Comparison of ENCODE assay signal across 8 cellular contexts in the genomic region with DNA sequence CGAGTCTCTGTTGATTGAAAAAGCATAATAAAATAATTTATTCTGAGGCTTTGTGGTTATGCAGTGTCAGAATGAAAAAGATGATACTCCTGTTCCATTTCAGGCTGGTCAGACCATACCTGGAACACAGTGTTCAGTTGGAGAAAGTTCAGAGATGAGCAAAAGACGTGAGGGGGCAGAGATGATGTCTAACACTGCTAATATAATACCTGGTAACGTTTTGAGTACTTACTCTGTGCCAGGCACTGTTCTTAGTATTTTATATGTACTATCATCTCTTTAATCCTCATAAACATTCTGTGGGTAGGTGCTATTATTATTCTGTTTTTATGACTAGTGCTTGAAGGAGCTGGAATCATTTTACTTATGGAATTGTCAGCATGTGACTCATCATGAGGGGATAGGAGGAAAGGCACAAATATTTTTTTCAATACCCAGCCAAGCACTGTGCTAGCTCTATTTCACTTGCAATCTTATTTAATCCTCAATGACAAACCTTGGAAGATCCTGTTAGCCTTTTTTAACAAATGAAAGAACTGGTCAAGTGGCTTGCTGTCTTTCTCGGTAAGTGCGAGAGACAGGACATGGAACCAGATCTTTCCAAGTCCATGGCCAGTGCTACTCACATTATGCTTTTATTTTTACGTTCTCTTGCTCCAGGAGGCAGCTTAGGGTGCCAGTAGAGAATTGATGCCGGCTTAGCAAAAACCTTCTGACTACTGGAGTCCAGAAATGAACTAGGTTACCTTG. TPM values are rescaled to one million over a fixed set of nuclear protein-coding genes. Genes with fewer than 3 reads are reported as not detected.
DNase-seq lines count a peak whose midpoint lies in the region; ATAC-seq and TF ChIP-seq lines count a peak whose summit lies in the region.

No MANE protein-coding gene starts in this region.

- peaks cover 80% of the 10 kb centered on the region for H3K79me2 ChIP-seq in PC-3 (ENCODE audit: low read length)

- H3K27ac Mint-ChIP-seq in dendritic cell treated with granulocyte-macrophage colony-stimulating factor and Interleukin-4, amounts not matched to agents 40 ng/mL and 50 ng/mL, for 4 days, result peak overlapping the region; percentile 23

- H3K4me2 ChIP-seq in PC-3 (ENCODE audit: low read length), result peak overlapping the region; percentile 82

- H3K27me3 ChIP-seq in PC-3 (ENCODE audit: low read length) (no peaks in the 10 kb centered on the region), neutrophil (no peaks in the 10 kb centered on the region)

- TF ChIP-seq CTCF in PC-3 (conservative IDR thresholded peaks at IDR 0.05; ENCODE audit: low read depth, low read length) (no peak), neutrophil (IDR thresholded peaks at IDR 0.05) (no peak)

- H3K9me3 ChIP-seq in PC-3 (ENCODE audit: low read length), result no peaks in the 10 kb centered on the region
- H3K9me3 ChIP-seq in neutrophil, result no peaks in the 10 kb centered on the region

- H3K4me1 Mint-ChIP-seq in dendritic cell treated with granulocyte-macrophage colony-stimulating factor and Interleukin-4, amounts not matched to agents 40 ng/mL and 50 ng/mL, for 4 days (ENCODE audit: low read depth), result peaks cover 62% of the 10 kb centered on the region

- no peak overlapping the region for H2AFZ ChIP-seq in PC-3 (ENCODE audit: low read length)

- no peak overlapping the region for H3K4me3 Mint-ChIP-seq in dendritic cell treated with granulocyte-macrophage colony-stimulating factor and Interleukin-4, amounts not matched to agents 40 ng/mL and 50 ng/mL, for 4 days

- BruUV-seq in PC-3 (replicated peaks; lab: Mats Ljungman, UMichigan), result TSS peak; percentile 17

- peaks cover 6% of the 10 kb centered on the region for H3F3A ChIP-seq in PC-3 (ENCODE audit: low read length, unreplicated experiment)

- POLR2A ChIA-PET in PC-3 (lab: Charles Lee; ENCODE audit: unreplicated experiment), result interaction anchor here (0.5 to 0.7 kb wide), 4 partner anchors 14 to 80 kb away, joined by 3 to 9 read pairs (median 4); no protein-coding TSS in a partner anchor

- DNase-seq in stimulated activated CD4-positive, alpha-beta T cell treated with anti-CD3 and anti-CD28 coated beads, Interleukin-12 subunit alpha, Interleukin-12 subunit beta, amount 100 ng/mL, for 48 hours (ENCODE audit: low read depth in 2 of 3, low spot score in 1 of 3), result peak in 2 of 3 donors; percentile 21 to 50
- no peak for DNase-seq in stimulated activated CD4-positive, alpha-beta T cell treated with anti-CD3 and anti-CD28 coated beads, Interleukin-4, amount 100 ng/mL, for 1 hour
- DNase-seq in PC-3 (peak; percentile 93), NCI-H69 (lab: John Stamatoyannopoulos, UW) (no peak), NCI-H2029 treated with DMSO at 0.1 percent for 48 hours (lab: John Stamatoyannopoulos, UW) (no peak)
- DNase-seq in effector CD4-positive, alpha-beta T cell, result no peak

- H3K9me3 Mint-ChIP-seq in dendritic cell treated with granulocyte-macrophage colony-stimulating factor and Interleukin-4, amounts not matched to agents 40 ng/mL and 50 ng/mL, for 4 days, result no peaks in the 10 kb centered on the region

- peaks cover 9% of the 10 kb centered on the region; the same call in 1 of the 2 replicates for H4K20me1 ChIP-seq in PC-3 (ENCODE audit: low read length)

- CTCF ChIA-PET in PC-3 (lab: Charles Lee), result interaction anchor here (0.9 kb wide), 1 partner anchor 100 kb away, joined by 4 read pairs; no protein-coding TSS in a partner anchor

- peaks cover 42% of the 10 kb centered on the region for H3K36me3 Mint-ChIP-seq in dendritic cell treated with granulocyte-macrophage colony-stimulating factor and Interleukin-4, amounts not matched to agents 40 ng/mL and 50 ng/mL, for 4 days (ENCODE audit: low read depth)

- ATAC-seq in PC-3, result peak; percentile 91

- no peaks in the 10 kb centered on the region for H3K9me2 ChIP-seq in PC-3 (replicated peaks; ENCODE audit: low read length)

- H3K36me3 ChIP-seq in PC-3 (ENCODE audit: low read depth, low read length) (no peaks in the 10 kb centered on the region), neutrophil (peaks cover 3% of the 10 kb centered on the region)

- intact Hi-C loops in PC-3 (cut with micrococcal nuclease), result no loop called here
- intact Hi-C loops in dendritic cell treated with granulocyte-macrophage colony-stimulating factor and Interleukin-4, amounts not matched to agents 40 ng/mL and 50 ng/mL, for 4 days (cut with micrococcal nuclease), result loop anchor here (5.0 kb wide), 1 partner anchor 98 kb away; no protein-coding TSS in a partner anchor

- H3K9ac ChIP-seq in PC-3 (ENCODE audit: low read length), result peak overlapping the region; percentile 23; the same call in 1 of the 2 replicates

- H3K27ac ChIP-seq in PC-3 (ENCODE audit: low read length) (peak overlapping the region; percentile 77), neutrophil (peak overlapping the region; percentile 46)

- no peaks in the 10 kb centered on the region for H3K27me3 Mint-ChIP-seq in dendritic cell treated with granulocyte-macrophage colony-stimulating factor and Interleukin-4, amounts not matched to agents 40 ng/mL and 50 ng/mL, for 4 days

- H3K4me1 ChIP-seq in PC-3 (ENCODE audit: insufficient read depth, low read length) (peaks cover 40% of the 10 kb centered on the region), neutrophil (ENCODE audit: control insufficient read depth in 1 of 2, insufficient read depth in 1 of 2, low read depth in 1 of 2, low read length in 1 of 2) (peaks cover 14 to 34% of the 10 kb centered on the region in 2 experiments)

- H3K4me3 ChIP-seq in PC-3 (ENCODE audit: low read length), result peak overlapping the region; percentile 50; the same call in 1 of the 2 replicates
- no peak overlapping the region for H3K4me3 ChIP-seq in neutrophil (ENCODE audit: low read depth in 1 of 2, low read length in 1 of 2)

RNA-seq across cellular contexts. Expression of gene IQGAP1, which starts 31.9 kb away (rescaled TPM):
- total RNA-seq in PC-3 (2014; rRNA removed), result 139 and 148 TPM in 2 replicates

Comparison
In these comparisons a context has a peak if more than half of its experiments do, and no peak if none do; other contexts are left out.
1. DNase-seq: peak in stimulated activated CD4-positive, alpha-beta T cell treated with anti-CD3 and anti-CD28 coated beads, Interleukin-12 subunit alpha, Interleukin-12 subunit beta, amount 100 ng/mL, for 48 hours (2 of 3) and PC-3 (single experiment); none in stimulated activated CD4-positive, alpha-beta T cell treated with anti-CD3 and anti-CD28 coated beads, Interleukin-4, amount 100 ng/mL, for 1 hour (single experiment), effector CD4-positive, alpha-beta T cell (single experiment), NCI-H69 (single experiment) and NCI-H2029 treated with DMSO at 0.1 percent for 48 hours (single experiment).